Comparison of ENCODE assay signal across 9 cellular contexts in the genomic region with DNA sequence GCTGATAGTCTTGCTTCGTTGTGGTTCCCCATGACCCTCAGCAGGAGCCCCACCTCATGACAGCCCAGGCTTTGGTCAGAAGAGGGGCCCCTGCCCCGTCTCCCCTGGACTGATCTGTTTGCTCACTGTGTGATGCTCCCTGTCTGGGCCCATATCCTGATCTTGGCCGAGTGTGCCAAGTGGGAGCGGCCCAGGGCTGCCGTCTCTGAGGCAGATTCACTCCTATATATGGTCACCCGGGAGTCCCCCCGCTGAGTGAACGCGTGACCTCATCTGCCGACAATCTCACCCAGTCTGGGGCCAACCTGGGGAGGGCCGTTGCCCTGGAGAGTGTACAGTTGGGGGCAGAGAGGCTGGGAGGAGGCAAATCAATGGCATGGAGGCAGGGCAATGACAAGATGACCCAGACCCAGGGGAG. TPM values are rescaled to one million over a fixed set of nuclear protein-coding genes. Genes with fewer than 3 reads are reported as not detected.
DNase-seq lines count a peak whose midpoint lies in the region; ATAC-seq, FAIRE-seq and TF ChIP-seq lines count a peak whose summit lies in the region.
"Had no signal": no experiment of that assay in that cellular context is flagged by ENCODE, and none has a peak within 500 bp of the region (broad histone marks: within the 10 kb centered on the region; RNA-seq: fewer than 3 reads in every experiment).

No MANE protein-coding gene starts in this region.

- ATAC-seq in activated CD8-positive, alpha-beta T cell treated with anti-CD3 and anti-CD28 coated beads for 36 hours, result no peak
- no peak for ATAC-seq in GM18519 (IDR thresholded peaks at IDR 0.05; ENCODE audit: low FRiP score, unreplicated experiment)

- FAIRE-seq in urothelium cell line (lab: Jason Lieb, UNC), result peak; percentile 86

- CTCF ChIA-PET in activated CD8-positive, alpha-beta T cell treated with anti-CD3 and anti-CD28 coated beads for 36 hours (lab: Charles Lee), result interaction anchor here (1.8 kb wide), 1 partner anchor 10 kb away, joined by 4 read pairs; no protein-coding TSS in a partner anchor

- H3K9me3 Mint-ChIP-seq in activated CD8-positive, alpha-beta T cell treated with anti-CD3 and anti-CD28 coated beads for 36 hours, result no peaks in the 10 kb centered on the region

- intact Hi-C loops in activated CD8-positive, alpha-beta T cell treated with anti-CD3 and anti-CD28 coated beads for 36 hours (cut with micrococcal nuclease), result loop anchor here (5.0 kb wide), 1 partner anchor 105 kb away; no protein-coding TSS in a partner anchor

- POLR2A ChIA-PET in activated CD8-positive, alpha-beta T cell treated with anti-CD3 and anti-CD28 coated beads for 36 hours (lab: Charles Lee), result no interaction called here

- DNase-seq in activated effector memory CD4-positive, alpha-beta T cell treated with anti-CD3 and anti-CD28 coated beads, Interleukin-2, amount 50 U/mL, for 16 hours, result peak; percentile 50
- DNase-seq in activated effector memory CD4-positive, alpha-beta T cell treated with Interleukin-2 at 50 U/mL for 16 hours, result no peak
- DNase-seq in ecto neural progenitor cell (ENCODE audit: low spot score), result peak; percentile 41
- DNase-seq in medulla oblongata (ENCODE audit: extremely low spot score), result peak; percentile 53
- DNase-seq in urothelium cell line (ENCODE audit: low spot score), result peak; percentile 87
- DNase-seq in stimulated activated naive CD4-positive, alpha-beta T cell treated with Interleukin-2 at 50 U/mL for 16 hours (lab: John Stamatoyannopoulos, UW), result no peak
- DNase-seq in activated CD8-positive, alpha-beta T cell treated with anti-CD3 and anti-CD28 coated beads for 36 hours, result no peak

- TF ChIP-seq CTCF in activated CD8-positive, alpha-beta T cell treated with anti-CD3 and anti-CD28 coated beads for 36 hours (IDR thresholded peaks at IDR 0.05), result no peak

- H3K36me3 Mint-ChIP-seq in activated CD8-positive, alpha-beta T cell treated with anti-CD3 and anti-CD28 coated beads for 36 hours (ENCODE audit: low read depth), result no peaks in the 10 kb centered on the region

- no peaks in the 10 kb centered on the region for H3K27me3 Mint-ChIP-seq in activated CD8-positive, alpha-beta T cell treated with anti-CD3 and anti-CD28 coated beads for 36 hours
- H3K27me3 Mint-ChIP-seq: B cell had no signal

- H3K4me3 Mint-ChIP-seq in activated CD8-positive, alpha-beta T cell treated with anti-CD3 and anti-CD28 coated beads for 36 hours, result no peak overlapping the region
- H3K4me3 Mint-ChIP-seq: B cell had no signal

- no peak overlapping the region for H3K27ac Mint-ChIP-seq in activated CD8-positive, alpha-beta T cell treated with anti-CD3 and anti-CD28 coated beads for 36 hours
- H3K27ac Mint-ChIP-seq: B cell had no signal

- H3K4me1 Mint-ChIP-seq in activated CD8-positive, alpha-beta T cell treated with anti-CD3 and anti-CD28 coated beads for 36 hours (ENCODE audit: low read depth), result no peaks in the 10 kb centered on the region
- H3K4me1 Mint-ChIP-seq: B cell had no signal

RNA-seq across cellular contexts. Expression of gene PPIF, which starts 34.5 kb away (rescaled TPM):
- total RNA-seq in activated CD8-positive, alpha-beta T cell treated with anti-CD3 and anti-CD28 coated beads for 36 hours, result 10 to 100 TPM; 81.5 to 88.6 TPM

Comparison
In these comparisons a context has a peak if more than half of its experiments do, and no peak if none do; other contexts are left out.
1. DNase-seq: peak in activated effector memory CD4-positive, alpha-beta T cell treated with anti-CD3 and anti-CD28 coated beads, Interleukin-2, amount 50 U/mL, for 16 hours (single experiment), ecto neural progenitor cell (single experiment), medulla oblongata (single experiment) and urothelium cell line (single experiment); none in activated effector memory CD4-positive, alpha-beta T cell treated with Interleukin-2 at 50 U/mL for 16 hours (single experiment), stimulated activated naive CD4-positive, alpha-beta T cell treated with Interleukin-2 at 50 U/mL for 16 hours (single experiment) and activated CD8-positive, alpha-beta T cell treated with anti-CD3 and anti-CD28 coated beads for 36 hours (single experiment).